In the genomic region with DNA sequence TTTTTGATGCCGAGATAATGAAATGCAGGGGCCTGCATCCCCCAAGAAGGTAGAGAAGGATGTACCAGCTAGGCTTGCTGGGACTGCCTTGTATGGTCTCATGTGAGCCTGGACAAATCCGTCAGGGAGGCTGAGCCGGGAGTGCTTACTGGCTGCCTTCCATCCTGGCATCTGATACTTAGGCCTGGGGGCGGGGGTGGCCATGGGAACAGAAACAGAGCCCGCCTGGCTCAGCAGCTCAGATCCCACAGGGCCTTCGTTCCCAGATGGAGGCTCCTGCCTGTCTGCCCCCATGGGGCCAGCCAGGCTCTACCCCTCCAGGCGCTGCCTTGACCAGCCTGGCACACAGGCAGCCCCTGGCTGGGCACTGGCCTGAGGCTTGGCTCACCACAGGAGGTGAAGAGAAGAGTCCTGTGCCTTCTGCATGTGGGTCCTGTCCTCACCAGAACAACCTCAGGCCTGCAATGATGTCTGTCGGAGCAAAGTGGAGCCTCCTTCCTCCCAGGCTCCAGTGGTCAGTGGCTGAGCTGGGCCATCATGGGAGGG, we compare ENCODE assay signal across 15 cellular contexts. TPM values are rescaled to one million over a fixed set of nuclear protein-coding genes. Genes with fewer than 3 reads are reported as not detected.
A peak's percentile ranks its signal among the peaks of the same experiment; 100 is the strongest.
DNase-seq lines count a peak whose midpoint lies in the region; ATAC-seq and TF ChIP-seq lines count a peak whose summit lies in the region.
"Had no signal": no experiment of that assay in that cellular context is flagged by ENCODE, and none has a peak within 500 bp of the region (broad histone marks: within the 10 kb centered on the region; RNA-seq: fewer than 3 reads in every experiment).

No MANE protein-coding gene starts in this region.

- H3K9me3 ChIP-seq in IMR-90 (ENCODE audit: control insufficient read depth, insufficient read depth, low read length) (no peaks in the 10 kb centered on the region), adipocyte (ENCODE audit: control insufficient read depth, low read length) (no peaks in the 10 kb centered on the region), skeletal muscle satellite cell (replicated peaks; ENCODE audit: low read length) (no peaks in the 10 kb centered on the region)

- peak; percentile 36 for DNase-seq in IMR-90
- peak; percentile 71 for DNase-seq in adipocyte (ENCODE audit: low read depth)
- DNase-seq in globus pallidus (ENCODE audit: low spot score) = peak; percentile 1
- DNase-seq in putamen (ENCODE audit: low spot score) = no peak
- no peak for DNase-seq in sciatic nerve (ENCODE audit: low spot score)
- no peak for DNase-seq in NCI-H748 treated with DMSO at 0.1 percent for 48 hours (lab: John Stamatoyannopoulos, UW)
- DNase-seq: activated naive CD4-positive, alpha-beta T cell treated with anti-CD3 and anti-CD28 coated beads, Interleukin-2, amount 10 ng/mL, durations not matched to agents 7 days and 5 days; CD8-positive, alpha-beta memory T cell; MV-4-11; NCI-H526 treated with DMSO at 0.1 percent for 48 hours; SHP77 had no signal

- ATAC-seq in IMR-90 (ENCODE audit: low read depth) = peak; percentile 5; the same call in 1 of the 2 replicates
- ATAC-seq in sciatic nerve = no peak

- no peak overlapping the region for H3K27ac ChIP-seq in IMR-90 (ENCODE audit: insufficient read depth, low read length)

- WGBS in IMR-90 (ENCODE audit: extremely low coverage in 2 of 2, insufficient read length in 1 of 2), 2 experiments = 45% methylated on average over 2 of the region's 8 CpGs; no CpG with 5 or more reads in 1 of the 2 experiments

- dilution Hi-C loops in IMR-90 (cut with HindIII; ENCODE audit: low sequenced_read_pairs, unreplicated experiment) = no loop called here

- no peak overlapping the region for H4K8ac ChIP-seq in IMR-90 (ENCODE audit: low read depth in 2 of 2, low read length in 2 of 2)

- H3K79me1 ChIP-seq in IMR-90 (ENCODE audit: low read depth in 1 of 2, low read length in 2 of 2) = no peaks in the 10 kb centered on the region

- H4K5ac ChIP-seq in IMR-90 (ENCODE audit: low read depth, low read length) = no peak overlapping the region

- H3K4me2 ChIP-seq in IMR-90 (ENCODE audit: low read depth, low read length) (no peak overlapping the region), skeletal muscle satellite cell (ENCODE audit: low read length) (peak overlapping the region; percentile 9)

- peak overlapping the region; percentile 29 for H2AK9ac ChIP-seq in IMR-90 (replicated peaks; ENCODE audit: low read depth, low read length, poor library complexity)

- no peaks in the 10 kb centered on the region for H4K20me1 ChIP-seq in IMR-90 (ENCODE audit: insufficient read depth, low read length)

- no peak for TF ChIP-seq CTCF in IMR-90 (conservative IDR thresholded peaks at IDR 0.05; ENCODE audit: low read depth, low read length)

- H2BK15ac ChIP-seq in IMR-90 (ENCODE audit: low read depth, low read length) = 0 out of 3 replicates have a peak overlapping the region, but pooled peaks have one; percentile 26

- H3K27me3 ChIP-seq in IMR-90 (ENCODE audit: control insufficient read depth, insufficient read depth, low read length) (no peaks in the 10 kb centered on the region), adipocyte (replicated peaks; ENCODE audit: control insufficient read depth, insufficient read depth, low read length) (no peaks in the 10 kb centered on the region), skeletal muscle satellite cell (ENCODE audit: control insufficient read depth, insufficient read depth, low read length) (no peaks in the 10 kb centered on the region)

- no peak overlapping the region; the same call in 1 of the 2 replicates for H4K91ac ChIP-seq in IMR-90 (ENCODE audit: insufficient read depth, low read depth, low read length)

- no peak overlapping the region for H3K18ac ChIP-seq in IMR-90 (ENCODE audit: low read depth, low read length)

- no peak overlapping the region for H2BK20ac ChIP-seq in IMR-90 (ENCODE audit: low read depth, low read length)

- no peak overlapping the region for H3K56ac ChIP-seq in IMR-90 (ENCODE audit: extremely low read depth, insufficient read depth, low read length)

- H2BK5ac ChIP-seq in IMR-90 (ENCODE audit: low read depth, low read length, poor library complexity, severe bottlenecking) = no peak overlapping the region

- H3K14ac ChIP-seq in IMR-90 (replicated peaks; ENCODE audit: low read depth, low read length) = no peak overlapping the region

- in situ Hi-C loops in IMR-90 (cut with MboI; ENCODE audit: low sequenced_read_pairs) = no loop called here

- peak overlapping the region; percentile 67 for H3K4ac ChIP-seq in IMR-90 (ENCODE audit: low read depth, low read length)

- H2AFZ ChIP-seq in IMR-90 (replicated peaks; ENCODE audit: low read length, poor library complexity) = peak overlapping the region; percentile 53

- H3K4me1 ChIP-seq in IMR-90 (ENCODE audit: control insufficient read depth, insufficient read depth, low read length) = peaks cover 21% of the 10 kb centered on the region
- peaks cover 4% of the 10 kb centered on the region for H3K4me1 ChIP-seq in adipocyte (ENCODE audit: control insufficient read depth, insufficient read depth, low read length)
- H3K4me1 ChIP-seq in skeletal muscle satellite cell (ENCODE audit: control insufficient read depth, insufficient read depth, low read length) = peaks cover 14% of the 10 kb centered on the region

- BruUV-seq in IMR-90 (replicated peaks; lab: Mats Ljungman, UMichigan) = no TSS peak

- POLR2A ChIA-PET in IMR-90 (lab: Charles Lee; ENCODE audit: unreplicated experiment) = no interaction called here

- H3K4me3 ChIP-seq in IMR-90 (ENCODE audit: insufficient read depth, low read depth, low read length) = no peak overlapping the region
- H3K4me3 ChIP-seq in adipocyte (ENCODE audit: low read length) = no peak overlapping the region
- H3K4me3 ChIP-seq in skeletal muscle satellite cell (ENCODE audit: low read length) = no peak overlapping the region

- H2AK5ac ChIP-seq in IMR-90 (ENCODE audit: low read depth, low read length) = no peak overlapping the region; the same call in 1 of the 2 replicates

- no peak for TF ChIP-seq POLR2A in IMR-90 (IDR thresholded peaks at IDR 0.05; ENCODE audit: low read depth, low read length)

- no peaks in the 10 kb centered on the region for H3K36me3 ChIP-seq in IMR-90 (ENCODE audit: control insufficient read depth, insufficient read depth, low read length)
- no peaks in the 10 kb centered on the region for H3K36me3 ChIP-seq in adipocyte (ENCODE audit: control insufficient read depth, insufficient read depth, low read length, severe bottlenecking)
- H3K36me3 ChIP-seq in skeletal muscle satellite cell (ENCODE audit: insufficient read depth, low read length) = no peaks in the 10 kb centered on the region

- CTCF ChIA-PET in IMR-90 (lab: Yijun Ruan, JAX) = no interaction called here

- no peak for TF ChIP-seq RAD21 in IMR-90 (IDR thresholded peaks at IDR 0.05; ENCODE audit: low read length)

- peaks cover 17% of the 10 kb centered on the region for H3K9me1 ChIP-seq in IMR-90 (ENCODE audit: insufficient read depth, low read length)

- intact Hi-C loops in IMR-90 (cut with micrococcal nuclease) (no loop called here), sciatic nerve (cut with DNase I) (no loop called here)

- H3K23ac ChIP-seq in IMR-90 (ENCODE audit: low read depth, low read length) = no peak overlapping the region

- H2BK120ac ChIP-seq in IMR-90 (ENCODE audit: low read depth, low read length) = 0 out of 2 replicates have a peak overlapping the region, but pooled peaks have one; percentile 10

- no peak overlapping the region for H3K9ac ChIP-seq in IMR-90 (ENCODE audit: low read depth, low read length)
- H3K9ac ChIP-seq in adipocyte (ENCODE audit: low read length) = no peak overlapping the region
- no peak overlapping the region for H3K9ac ChIP-seq in skeletal muscle satellite cell (ENCODE audit: low read depth, low read length)

TF ChIP-seq in IMR-90, 13 proteins besides CTCF, POLR2A, EP300 and RAD21 (continues in another document):
- no peak for TF ChIP-seq BHLHE40 (IDR thresholded peaks at IDR 0.05; ENCODE audit: low read depth, low read length)
- no peak for TF ChIP-seq USF2 (IDR thresholded peaks at IDR 0.05; ENCODE audit: low read depth, low read length)
- TF ChIP-seq MXI1 (IDR thresholded peaks at IDR 0.05; ENCODE audit: borderline replicate concordance, low read depth, low read length) = no peak
- TF ChIP-seq CHD1 (IDR thresholded peaks at IDR 0.05; ENCODE audit: low read depth, low read length) = no peak
- TF ChIP-seq CEBPB (IDR thresholded peaks at IDR 0.05; ENCODE audit: low read depth, low read length) = no peak
- TF ChIP-seq MAFK (IDR thresholded peaks at IDR 0.05; ENCODE audit: low read depth, low read length) = no peak
- no peak for TF ChIP-seq RFX5 (IDR thresholded peaks at IDR 0.05; ENCODE audit: low read depth, low read length)
- TF ChIP-seq MAZ (IDR thresholded peaks at IDR 0.05; ENCODE audit: borderline replicate concordance, low read depth, low read length) = no peak
- no peak for TF ChIP-seq RCOR1 (IDR thresholded peaks at IDR 0.05; ENCODE audit: insufficient replicate concordance, low read length)
- no peak for TF ChIP-seq FOS (IDR thresholded peaks at IDR 0.05; ENCODE audit: low read depth, low read length)
- TF ChIP-seq SMC3 (IDR thresholded peaks at IDR 0.05; ENCODE audit: low read depth, low read length) = no peak

RNA-seq across cellular contexts. Expression of gene SPATA31E1, which starts 10.5 kb away (rescaled TPM):
- total RNA-seq in IMR-90 (2012; rRNA removed) (not detected in 2 replicates), sciatic nerve (not detected)
- 0.03 and 0.04 TPM in 2 replicates for polyA plus RNA-seq in IMR-90 (2012; rRNA removed)
- polyA plus RNA-seq in IMR-90 (2012; cell fraction: cytosol; rRNA removed) = 0.02 TPM in 1 of 2 replicates, not detected in the other
- 0.19 and 0.20 TPM in 2 replicates for polyA plus RNA-seq in IMR-90 (2012; cell fraction: nucleus; rRNA removed; ENCODE audit: low replicate concordance)
- under 0.01 TPM in 1 of 2 replicates, not detected in the other for total RNA-seq in skeletal muscle satellite cell (2012; rRNA removed)
- total RNA-seq: activated CD8-positive, alpha-beta memory T cell treated with anti-CD3 and anti-CD28 coated beads for 36 hours; CD8-positive, alpha-beta memory T cell; HT1080; skeletal muscle tissue had no signal
- polyA plus RNA-seq: CD8-positive, alpha-beta memory T cell had no signal

RNA-seq across cellular contexts. Expression of gene SPATA31C1, which starts 45.6 kb away (rescaled TPM):
- not detected in 2 replicates for total RNA-seq in IMR-90 (2012; rRNA removed)
- polyA plus RNA-seq in IMR-90 (2012; rRNA removed) = not detected in 2 replicates
- not detected in 2 replicates for polyA plus RNA-seq in IMR-90 (2012; cell fraction: cytosol; rRNA removed)
- not detected in 2 replicates for polyA plus RNA-seq in IMR-90 (2012; cell fraction: nucleus; rRNA removed; ENCODE audit: low replicate concordance)
- total RNA-seq in skeletal muscle satellite cell (2012; rRNA removed) = not detected in 2 replicates
- not detected for total RNA-seq in sciatic nerve
- total RNA-seq: activated CD8-positive, alpha-beta memory T cell treated with anti-CD3 and anti-CD28 coated beads for 36 hours; CD8-positive, alpha-beta memory T cell; HT1080; skeletal muscle tissue had no signal
- polyA plus RNA-seq: CD8-positive, alpha-beta memory T cell had no signal

Comparison
In these comparisons a context has a peak if more than half of its experiments do, and no peak if none do; other contexts are left out.
1. DNase-seq: peak in IMR-90 (single experiment), adipocyte (single experiment) and globus pallidus (single experiment); none in putamen (single experiment), sciatic nerve (single experiment) and NCI-H748 treated with DMSO at 0.1 percent for 48 hours (single experiment).